In genomic region chr14:72855913-72856312, GRCh38 we compare ENCODE assay signal across 12 cellular contexts. TPM values are rescaled to one million over a fixed set of nuclear protein-coding genes. Genes with fewer than 3 reads are reported as not detected.
DNase-seq lines count a peak whose midpoint lies in the region; ATAC-seq and TF ChIP-seq lines count a peak whose summit lies in the region.
"Had no signal": no experiment of that assay in that cellular context is flagged by ENCODE, and none has a peak within 500 bp of the region (broad histone marks: within the 10 kb centered on the region; RNA-seq: fewer than 3 reads in every experiment).

No MANE protein-coding gene starts in this region.

- WGBS in transverse colon (ENCODE audit: low coverage in 1 of 2), 2 donors, result 39% methylated on average over 1 of the region's 1 CpG; no CpG with 5 or more reads in 1 of the 2 donors

- peaks cover 63% of the 10 kb centered on the region for H3K4me1 ChIP-seq in left ventricle myocardium inferior
- H3K4me1 ChIP-seq in transverse colon, result peaks cover 8 to 33% (median 21%) of the 10 kb centered on the region in 4 donors
- H3K4me1 ChIP-seq: tibial nerve had no signal

- TF ChIP-seq CTCF in left ventricle myocardium inferior (IDR thresholded peaks at IDR 0.05; ENCODE audit: borderline replicate concordance) (no peak), astrocyte of the cerebellum (IDR thresholded peaks at IDR 0.05; ENCODE audit: low read depth, low read length, missing control alignments) (no peak), transverse colon (IDR thresholded peaks at IDR 0.05) (no peak)

- ATAC-seq in left ventricle myocardium superior, result peak; percentile 51
- no peak for ATAC-seq in activated CD4-positive, CD25-positive, alpha-beta regulatory T cell treated with anti-CD3 and anti-CD28 coated beads, Interleukin-2, amount 50 U/mL, for 24 hours
- ATAC-seq: naive thymus-derived CD8-positive, alpha-beta T cell had no signal

- H3K4me3 ChIP-seq in left ventricle myocardium inferior, result no peak overlapping the region
- H3K4me3 ChIP-seq in astrocyte of the cerebellum (ENCODE audit: low read depth, low read length), result no peak overlapping the region
- H3K4me3 ChIP-seq in transverse colon, result no peak overlapping the region
- H3K4me3 ChIP-seq: sigmoid colon, tibial nerve had no signal

- H3K9me3 ChIP-seq in left ventricle myocardium inferior (replicated peaks) (no peaks in the 10 kb centered on the region), transverse colon (no peaks in the 10 kb centered on the region)
- H3K9me3 ChIP-seq: sigmoid colon, tibial nerve had no signal

- no peak for TF ChIP-seq EP300 in transverse colon (IDR thresholded peaks at IDR 0.05; ENCODE audit: low read depth)

- H3K27ac ChIP-seq in left ventricle myocardium inferior (replicated peaks) (no peak overlapping the region), transverse colon (peak overlapping the region; percentile 51 to 68 (median 62))
- H3K27ac ChIP-seq: sigmoid colon, tibial nerve had no signal

- intact Hi-C loops in left ventricle myocardium superior (cut with micrococcal nuclease), result no loop called here
- intact Hi-C loops in left ventricle myocardium inferior (cut with micrococcal nuclease), result no loop called here
- intact Hi-C loops in transverse colon (cut with DNase I; ENCODE audit: low total_unique reads), result no loop called here

- H3K36me3 ChIP-seq in left ventricle myocardium inferior (no peaks in the 10 kb centered on the region), transverse colon (no peaks in the 10 kb centered on the region)
- H3K36me3 ChIP-seq: sigmoid colon, tibial nerve had no signal

- in situ Hi-C loops in astrocyte of the cerebellum (cut with HindIII; ENCODE audit: low sequenced_read_pairs), result no loop called here
- in situ Hi-C loops in transverse colon (cut with MboI; ENCODE audit: low pct_ligation_motif_present in 1 of 4, low pct_unique_long_range_greater_than_20kb in 1 of 4, low sequenced_read_pairs in 3 of 4), result no loop called here

- DNase-seq in left ventricle myocardium superior (no peak), left ventricle myocardium inferior (no peak), astrocyte of the cerebellum (ENCODE audit: low read depth) (peak; percentile 46), iris pigment epithelial cell (ENCODE audit: low read depth) (peak; percentile 62), transverse colon (peak; percentile 55), HK-2 (ENCODE audit: unreplicated experiment) (no peak), 8988T (no peak)
- DNase-seq: activated CD8-positive, alpha-beta memory T cell treated with anti-CD3 and anti-CD28 coated beads, Interleukin-2, amount 50 U/mL, for 48 hours; naive thymus-derived CD8-positive, alpha-beta T cell; sigmoid colon had no signal

- no peak for TF ChIP-seq POLR2A in transverse colon (IDR thresholded peaks at IDR 0.05)

- H3K27me3 ChIP-seq in left ventricle myocardium inferior (ENCODE audit: low read depth) (no peaks in the 10 kb centered on the region), transverse colon (no peaks in the 10 kb centered on the region)
- H3K27me3 ChIP-seq: sigmoid colon, tibial nerve had no signal

RNA-seq across cellular contexts. Expression of gene DPF3, which starts 38.0 kb away (rescaled TPM):
- total RNA-seq in left ventricle myocardium superior, result 28.7 TPM
- total RNA-seq in left ventricle myocardium inferior, result 37.7 TPM
- total RNA-seq in transverse colon, result 10 to 100 TPM in 2 of 4 donors, 1 to 10 TPM in 2; 7.1 to 23.5 (median 10.9) TPM

Comparison
In these comparisons a context has a peak if more than half of its experiments do, and no peak if none do; other contexts are left out.
1. DNase-seq: peak in astrocyte of the cerebellum (single experiment), iris pigment epithelial cell (single experiment) and transverse colon (single experiment); none in left ventricle myocardium superior (single experiment), left ventricle myocardium inferior (single experiment), HK-2 (single experiment) and 8988T (single experiment).